Comparison of ENCODE assay signal across 7 cellular contexts in genomic region chr1:44799770-44800584, GRCh38. TPM values are rescaled to one million over a fixed set of nuclear protein-coding genes. Genes with fewer than 3 reads are reported as not detected.
DNase-seq lines count a peak whose midpoint lies in the region; ATAC-seq and TF ChIP-seq lines count a peak whose summit lies in the region.

Gene PLK3 (plus strand): TSS chr1:44800377. CDS start chr1:44800464, 87 bp downstream.

- peak; percentile 49 for ATAC-seq in GM18508 (IDR thresholded peaks at IDR 0.05; ENCODE audit: insufficient read depth, unreplicated experiment)
- ATAC-seq in HG03025 (IDR thresholded peaks at IDR 0.05; ENCODE audit: low FRiP score, unreplicated experiment): peak; percentile 76

- in situ Hi-C loops in astrocyte of the cerebellum (cut with HindIII; ENCODE audit: low sequenced_read_pairs): no loop called here

- H3K4me3 ChIP-seq in astrocyte of the cerebellum (ENCODE audit: low read depth, low read length): peak within 1 kb of the TSS; percentile 80

- peak; percentile 91 for TF ChIP-seq CTCF in astrocyte of the cerebellum (IDR thresholded peaks at IDR 0.05; ENCODE audit: low read depth, low read length, missing control alignments)

- DNase-seq in NCI-H2029 treated with DMSO at 0.1 percent for 48 hours (lab: John Stamatoyannopoulos, UW) (peak; percentile 99), T-helper 9 cell (peak; percentile 98), astrocyte of the cerebellum (ENCODE audit: low read depth) (peak; percentile 91), hepatic stellate cell (ENCODE audit: low spot score) (peak; percentile 96), renal cortical epithelial cell (ENCODE audit: low read depth) (peak; percentile 90)

RNA-seq across cellular contexts. Expression of gene PLK3, which starts in this region (rescaled TPM):
- 14.2 and 16.6 TPM in 2 replicates for total RNA-seq in renal cortical epithelial cell

Comparison
In these comparisons a context has a peak if more than half of its experiments do, and no peak if none do; other contexts are left out.
1. Peak in every context shown above with its lines: DNase-seq, ATAC-seq and H3K4me3 ChIP-seq.